9 cellular contexts compared by ENCODE assay signal in the genomic region with DNA sequence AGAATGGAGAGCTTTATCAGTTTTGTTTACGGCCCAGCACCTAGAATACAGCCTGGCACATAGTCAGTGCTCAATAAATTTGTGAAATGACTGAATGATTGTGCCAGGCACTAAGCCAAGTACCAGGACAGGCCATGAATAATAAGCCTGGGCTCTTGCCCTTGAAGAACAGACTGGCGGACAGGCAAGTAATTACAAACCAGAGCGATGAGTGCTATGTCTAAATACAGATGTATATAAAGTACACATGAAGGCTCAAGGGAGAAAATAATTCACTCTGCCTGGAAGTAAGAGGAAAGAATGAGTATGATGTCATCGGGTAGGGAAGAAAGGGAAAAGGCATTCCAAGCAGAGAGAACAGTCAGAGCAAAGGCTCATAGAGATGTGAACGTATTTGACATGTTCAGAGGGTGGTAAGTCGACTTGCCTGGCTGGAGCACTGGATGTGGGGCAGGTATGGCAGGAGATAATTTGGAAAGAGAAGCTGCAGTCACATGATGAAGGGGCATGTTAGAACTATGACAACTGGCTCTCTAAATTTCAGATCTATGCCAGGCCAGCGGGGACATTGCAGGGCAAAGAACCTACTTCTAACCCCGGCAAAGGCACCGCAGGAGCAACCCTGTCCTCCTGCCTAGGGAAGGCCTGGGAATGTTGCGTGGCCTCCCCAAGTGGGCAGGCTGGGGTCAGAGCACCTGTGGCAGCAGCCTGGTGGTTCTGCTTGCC.
DNase-seq lines count a peak whose midpoint lies in the region; ATAC-seq and TF ChIP-seq lines count a peak whose summit lies in the region.
"Had no signal": no experiment of that assay in that cellular context is flagged by ENCODE, and none has a peak within 500 bp of the region (broad histone marks: within the 10 kb centered on the region; RNA-seq: fewer than 3 reads in every experiment).

No MANE protein-coding gene starts in this region.

- H3K27ac ChIP-seq in esophagus squamous epithelium, result peak overlapping the region in 3 of 4 donors; percentile 41 to 80 (median 63)

- no peaks in the 10 kb centered on the region for H3K9me3 Mint-ChIP-seq in osteocyte (ENCODE audit: unreplicated experiment)
- H3K9me3 Mint-ChIP-seq: CD8-positive, alpha-beta T cell had no signal

- intact Hi-C loops in esophagus squamous epithelium (cut with DNase I), result no loop called here

- no peak overlapping the region for H3K4me3 Mint-ChIP-seq in osteocyte (ENCODE audit: unreplicated experiment)
- H3K4me3 Mint-ChIP-seq: CD8-positive, alpha-beta T cell had no signal

- peak overlapping the region; percentile 60 for H3K27ac Mint-ChIP-seq in osteocyte (ENCODE audit: unreplicated experiment)
- H3K27ac Mint-ChIP-seq: CD8-positive, alpha-beta T cell had no signal

- WGBS in esophagus squamous epithelium, 2 donors, result 57 to 59% methylated on average over 9 of the region's 10 CpGs

- no peaks in the 10 kb centered on the region for H3K36me3 ChIP-seq in NT2/D1 (ENCODE audit: insufficient read depth, insufficient read length, low read length)
- no peaks in the 10 kb centered on the region for H3K36me3 ChIP-seq in esophagus squamous epithelium

- no peak for ATAC-seq in HG03520 (IDR thresholded peaks at IDR 0.05; ENCODE audit: unreplicated experiment)
- ATAC-seq: CD8-positive, alpha-beta T cell had no signal

- H3K9me3 ChIP-seq in NT2/D1 (ENCODE audit: insufficient read depth, low read length), result no peaks in the 10 kb centered on the region; the same call in 1 of the 2 replicates
- H3K9me3 ChIP-seq in esophagus squamous epithelium, result no peaks in the 10 kb centered on the region

- DNase-seq in AG10803 (ENCODE audit: low read depth) (peak; percentile 76), NT2/D1 (ENCODE audit: low read depth, low spot score) (no peak), esophagus squamous epithelium (lab: John Stamatoyannopoulos, UW) (no peak), osteocyte (ENCODE audit: extremely low spot score, unreplicated experiment) (no peak), NCI-H82 treated with DMSO at 0.1 percent for 48 hours (lab: John Stamatoyannopoulos, UW; ENCODE audit: unreplicated experiment) (no peak), GM10248 (ENCODE audit: extremely low spot score) (no peak), HK-2 (ENCODE audit: unreplicated experiment) (no peak)
- DNase-seq: CD8-positive, alpha-beta T cell had no signal

- peak overlapping the region; percentile 50 for H3K9ac ChIP-seq in NT2/D1 (ENCODE audit: insufficient read length, low read depth)

- H3K36me3 Mint-ChIP-seq in osteocyte (ENCODE audit: unreplicated experiment), result no peaks in the 10 kb centered on the region
- H3K36me3 Mint-ChIP-seq: CD8-positive, alpha-beta T cell had no signal

- peaks cover 31% of the 10 kb centered on the region for H3K4me1 Mint-ChIP-seq in osteocyte (ENCODE audit: unreplicated experiment)

- POLR2A ChIA-PET in GM10248 (lab: Yijun Ruan, JAX), result no interaction called here

- H3K4me1 ChIP-seq in NT2/D1 (ENCODE audit: insufficient read depth, insufficient read length) (peaks cover 7% of the 10 kb centered on the region), esophagus squamous epithelium (peaks cover 15 to 36% (median 17%) of the 10 kb centered on the region in 3 donors)

- CTCF ChIA-PET in GM10248 (lab: Yijun Ruan, JAX), result interaction anchor here (1.1 to 3.4 kb wide), 8 partner anchors 8 to 122 kb away, joined by 3 to 31 read pairs (median 6); no protein-coding TSS in a partner anchor

- no peak for TF ChIP-seq POLR2A in esophagus squamous epithelium (IDR thresholded peaks at IDR 0.05)

- peak; percentile 10; the same call in 1 of the 2 replicates for TF ChIP-seq CTCF in AG10803 (conservative IDR thresholded peaks at IDR 0.05; ENCODE audit: low read length)
- no peak for TF ChIP-seq CTCF in esophagus squamous epithelium (IDR thresholded peaks at IDR 0.05)
- TF ChIP-seq CTCF in osteocyte (IDR thresholded peaks at IDR 0.05), result no peak
- no peak for TF ChIP-seq CTCF in GM10248 (IDR thresholded peaks at IDR 0.05; ENCODE audit: control extremely low read depth, extremely low read depth, low read depth, missing control alignments)

- H3K27me3 Mint-ChIP-seq in osteocyte (ENCODE audit: unreplicated experiment), result no peaks in the 10 kb centered on the region

- H3K4me3 ChIP-seq in AG10803 (ENCODE audit: low read length) (no peak overlapping the region), NT2/D1 (ENCODE audit: insufficient read length, low read depth) (no peak overlapping the region), esophagus squamous epithelium (no peak overlapping the region)

- H3K27me3 ChIP-seq in NT2/D1 (ENCODE audit: insufficient read depth, insufficient read length) (no peaks in the 10 kb centered on the region), esophagus squamous epithelium (no peaks in the 10 kb centered on the region)
